In the genomic region with DNA sequence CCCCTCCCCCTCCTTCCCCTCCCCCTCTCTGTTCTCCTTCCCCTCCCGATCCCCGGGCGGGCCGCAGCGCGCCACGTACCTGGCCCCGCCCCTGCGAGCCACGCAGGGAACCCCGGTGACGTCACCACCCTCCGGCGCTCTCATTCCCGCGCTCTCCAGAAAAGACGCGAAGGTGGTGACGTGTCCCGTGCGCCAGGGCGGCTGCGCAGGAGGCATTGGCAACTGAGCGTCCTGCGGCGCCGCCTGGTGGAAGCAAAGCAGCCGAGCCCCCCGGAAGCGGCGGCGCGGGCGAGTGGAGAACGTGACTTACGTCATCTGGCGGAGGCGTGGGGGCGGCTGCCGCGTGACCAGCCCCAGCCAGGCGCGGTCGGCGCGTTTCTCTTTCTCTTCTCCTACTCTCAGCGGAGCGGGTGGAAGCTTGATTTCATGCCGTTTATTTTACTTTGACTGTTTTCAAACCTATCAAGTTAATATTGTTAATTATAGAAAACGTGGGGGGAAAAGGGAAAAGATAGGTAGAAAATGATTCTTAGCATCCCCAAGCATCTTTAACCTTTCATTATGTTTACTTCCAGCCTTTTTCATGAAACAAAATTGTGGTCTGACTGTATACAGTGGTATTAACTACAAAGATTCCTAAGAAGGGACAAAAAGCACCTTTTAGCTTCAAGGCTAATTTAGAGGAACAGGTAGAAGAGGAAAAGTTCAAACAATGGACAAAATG, we compare ENCODE assay signal across 1 cellular context.
TF ChIP-seq lines count a peak whose summit lies in the region.

No MANE protein-coding gene starts in this region.

TF ChIP-seq in GM23338, 12 proteins besides CTCF, POLR2A, EP300 and RAD21 (continued from another document):
- TF ChIP-seq, protein P1, sequence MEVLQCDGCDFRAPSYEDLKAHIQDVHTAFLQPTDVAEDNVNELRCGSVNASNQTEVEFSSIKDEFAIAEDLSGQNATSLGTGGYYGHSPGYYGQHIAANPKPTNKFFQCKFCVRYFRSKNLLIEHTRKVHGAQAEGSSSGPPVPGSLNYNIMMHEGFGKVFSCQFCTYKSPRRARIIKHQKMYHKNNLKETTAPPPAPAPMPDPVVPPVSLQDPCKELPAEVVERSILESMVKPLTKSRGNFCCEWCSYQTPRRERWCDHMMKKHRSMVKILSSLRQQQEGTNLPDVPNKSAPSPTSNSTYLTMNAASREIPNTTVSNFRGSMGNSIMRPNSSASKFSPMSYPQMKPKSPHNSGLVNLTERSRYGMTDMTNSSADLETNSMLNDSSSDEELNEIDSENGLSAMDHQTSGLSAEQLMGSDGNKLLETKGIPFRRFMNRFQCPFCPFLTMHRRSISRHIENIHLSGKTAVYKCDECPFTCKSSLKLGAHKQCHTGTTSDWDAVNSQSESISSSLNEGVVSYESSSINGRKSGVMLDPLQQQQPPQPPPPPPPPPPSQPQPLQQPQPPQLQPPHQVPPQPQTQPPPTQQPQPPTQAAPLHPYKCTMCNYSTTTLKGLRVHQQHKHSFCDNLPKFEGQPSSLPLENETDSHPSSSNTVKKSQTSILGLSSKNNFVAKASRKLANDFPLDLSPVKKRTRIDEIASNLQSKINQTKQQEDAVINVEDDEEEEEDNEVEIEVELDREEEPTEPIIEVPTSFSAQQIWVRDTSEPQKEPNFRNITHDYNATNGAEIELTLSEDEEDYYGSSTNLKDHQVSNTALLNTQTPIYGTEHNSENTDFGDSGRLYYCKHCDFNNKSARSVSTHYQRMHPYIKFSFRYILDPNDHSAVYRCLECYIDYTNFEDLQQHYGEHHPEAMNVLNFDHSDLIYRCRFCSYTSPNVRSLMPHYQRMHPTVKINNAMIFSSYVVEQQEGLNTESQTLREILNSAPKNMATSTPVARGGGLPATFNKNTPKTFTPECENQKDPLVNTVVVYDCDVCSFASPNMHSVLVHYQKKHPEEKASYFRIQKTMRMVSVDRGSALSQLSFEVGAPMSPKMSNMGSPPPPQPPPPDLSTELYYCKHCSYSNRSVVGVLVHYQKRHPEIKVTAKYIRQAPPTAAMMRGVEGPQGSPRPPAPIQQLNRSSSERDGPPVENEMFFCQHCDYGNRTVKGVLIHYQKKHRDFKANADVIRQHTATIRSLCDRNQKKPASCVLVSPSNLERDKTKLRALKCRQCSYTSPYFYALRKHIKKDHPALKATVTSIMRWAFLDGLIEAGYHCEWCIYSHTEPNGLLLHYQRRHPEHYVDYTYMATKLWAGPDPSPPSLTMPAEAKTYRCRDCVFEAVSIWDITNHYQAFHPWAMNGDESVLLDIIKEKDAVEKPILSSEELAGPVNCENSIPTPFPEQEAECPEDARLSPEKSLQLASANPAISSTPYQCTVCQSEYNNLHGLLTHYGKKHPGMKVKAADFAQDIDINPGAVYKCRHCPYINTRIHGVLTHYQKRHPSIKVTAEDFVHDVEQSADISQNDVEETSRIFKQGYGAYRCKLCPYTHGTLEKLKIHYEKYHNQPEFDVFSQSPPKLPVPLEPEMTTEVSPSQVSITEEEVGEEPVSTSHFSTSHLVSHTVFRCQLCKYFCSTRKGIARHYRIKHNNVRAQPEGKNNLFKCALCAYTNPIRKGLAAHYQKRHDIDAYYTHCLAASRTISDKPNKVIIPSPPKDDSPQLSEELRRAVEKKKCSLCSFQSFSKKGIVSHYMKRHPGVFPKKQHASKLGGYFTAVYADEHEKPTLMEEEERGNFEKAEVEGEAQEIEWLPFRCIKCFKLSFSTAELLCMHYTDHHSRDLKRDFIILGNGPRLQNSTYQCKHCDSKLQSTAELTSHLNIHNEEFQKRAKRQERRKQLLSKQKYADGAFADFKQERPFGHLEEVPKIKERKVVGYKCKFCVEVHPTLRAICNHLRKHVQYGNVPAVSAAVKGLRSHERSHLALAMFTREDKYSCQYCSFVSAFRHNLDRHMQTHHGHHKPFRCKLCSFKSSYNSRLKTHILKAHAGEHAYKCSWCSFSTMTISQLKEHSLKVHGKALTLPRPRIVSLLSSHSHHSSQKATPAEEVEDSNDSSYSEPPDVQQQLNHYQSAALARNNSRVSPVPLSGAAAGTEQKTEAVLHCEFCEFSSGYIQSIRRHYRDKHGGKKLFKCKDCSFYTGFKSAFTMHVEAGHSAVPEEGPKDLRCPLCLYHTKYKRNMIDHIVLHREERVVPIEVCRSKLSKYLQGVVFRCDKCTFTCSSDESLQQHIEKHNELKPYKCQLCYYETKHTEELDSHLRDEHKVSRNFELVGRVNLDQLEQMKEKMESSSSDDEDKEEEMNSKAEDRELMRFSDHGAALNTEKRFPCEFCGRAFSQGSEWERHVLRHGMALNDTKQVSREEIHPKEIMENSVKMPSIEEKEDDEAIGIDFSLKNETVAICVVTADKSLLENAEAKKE (CRISPR knock-in tag; IDR thresholded peaks at IDR 0.05), result no peak
- TF ChIP-seq, protein P2, sequence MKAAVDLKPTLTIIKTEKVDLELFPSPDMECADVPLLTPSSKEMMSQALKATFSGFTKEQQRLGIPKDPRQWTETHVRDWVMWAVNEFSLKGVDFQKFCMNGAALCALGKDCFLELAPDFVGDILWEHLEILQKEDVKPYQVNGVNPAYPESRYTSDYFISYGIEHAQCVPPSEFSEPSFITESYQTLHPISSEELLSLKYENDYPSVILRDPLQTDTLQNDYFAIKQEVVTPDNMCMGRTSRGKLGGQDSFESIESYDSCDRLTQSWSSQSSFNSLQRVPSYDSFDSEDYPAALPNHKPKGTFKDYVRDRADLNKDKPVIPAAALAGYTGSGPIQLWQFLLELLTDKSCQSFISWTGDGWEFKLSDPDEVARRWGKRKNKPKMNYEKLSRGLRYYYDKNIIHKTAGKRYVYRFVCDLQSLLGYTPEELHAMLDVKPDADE (IDR thresholded peaks at IDR 0.05), result 0 out of 2 replicates have a peak, but pooled peaks have one; percentile 48
- TF ChIP-seq EZH2phosphoT487 (IDR thresholded peaks at IDR 0.05; ENCODE audit: unreplicated experiment), result no peak
- no peak for TF ChIP-seq ZNF331 (CRISPR knock-in tag; IDR thresholded peaks at IDR 0.05; ENCODE audit: low read depth)
- TF ChIP-seq EZH2 (IDR thresholded peaks at IDR 0.05; ENCODE audit: low read depth, unreplicated experiment), result no peak
- TF ChIP-seq POLR2AphosphoS5 (IDR thresholded peaks at IDR 0.05; ENCODE audit: low read depth), result peak; percentile 46
- TF ChIP-seq, protein P3, sequence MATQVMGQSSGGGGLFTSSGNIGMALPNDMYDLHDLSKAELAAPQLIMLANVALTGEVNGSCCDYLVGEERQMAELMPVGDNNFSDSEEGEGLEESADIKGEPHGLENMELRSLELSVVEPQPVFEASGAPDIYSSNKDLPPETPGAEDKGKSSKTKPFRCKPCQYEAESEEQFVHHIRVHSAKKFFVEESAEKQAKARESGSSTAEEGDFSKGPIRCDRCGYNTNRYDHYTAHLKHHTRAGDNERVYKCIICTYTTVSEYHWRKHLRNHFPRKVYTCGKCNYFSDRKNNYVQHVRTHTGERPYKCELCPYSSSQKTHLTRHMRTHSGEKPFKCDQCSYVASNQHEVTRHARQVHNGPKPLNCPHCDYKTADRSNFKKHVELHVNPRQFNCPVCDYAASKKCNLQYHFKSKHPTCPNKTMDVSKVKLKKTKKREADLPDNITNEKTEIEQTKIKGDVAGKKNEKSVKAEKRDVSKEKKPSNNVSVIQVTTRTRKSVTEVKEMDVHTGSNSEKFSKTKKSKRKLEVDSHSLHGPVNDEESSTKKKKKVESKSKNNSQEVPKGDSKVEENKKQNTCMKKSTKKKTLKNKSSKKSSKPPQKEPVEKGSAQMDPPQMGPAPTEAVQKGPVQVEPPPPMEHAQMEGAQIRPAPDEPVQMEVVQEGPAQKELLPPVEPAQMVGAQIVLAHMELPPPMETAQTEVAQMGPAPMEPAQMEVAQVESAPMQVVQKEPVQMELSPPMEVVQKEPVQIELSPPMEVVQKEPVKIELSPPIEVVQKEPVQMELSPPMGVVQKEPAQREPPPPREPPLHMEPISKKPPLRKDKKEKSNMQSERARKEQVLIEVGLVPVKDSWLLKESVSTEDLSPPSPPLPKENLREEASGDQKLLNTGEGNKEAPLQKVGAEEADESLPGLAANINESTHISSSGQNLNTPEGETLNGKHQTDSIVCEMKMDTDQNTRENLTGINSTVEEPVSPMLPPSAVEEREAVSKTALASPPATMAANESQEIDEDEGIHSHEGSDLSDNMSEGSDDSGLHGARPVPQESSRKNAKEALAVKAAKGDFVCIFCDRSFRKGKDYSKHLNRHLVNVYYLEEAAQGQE (IDR thresholded peaks at IDR 0.05; ENCODE audit: unreplicated experiment), result no peak
- peak; percentile 100 for TF ChIP-seq CREB1 (CRISPR knock-in tag; IDR thresholded peaks at IDR 0.05; ENCODE audit: low read depth)
- no peak for TF ChIP-seq NANOG (IDR thresholded peaks at IDR 0.05; ENCODE audit: borderline replicate concordance)
- TF ChIP-seq STAT1 (IDR thresholded peaks at IDR 0.05; ENCODE audit: unreplicated experiment), result no peak
- no peak for TF ChIP-seq JUNB (IDR thresholded peaks at IDR 0.05; ENCODE audit: unreplicated experiment)
